8 cellular contexts compared by ENCODE assay signal in the genomic region with DNA sequence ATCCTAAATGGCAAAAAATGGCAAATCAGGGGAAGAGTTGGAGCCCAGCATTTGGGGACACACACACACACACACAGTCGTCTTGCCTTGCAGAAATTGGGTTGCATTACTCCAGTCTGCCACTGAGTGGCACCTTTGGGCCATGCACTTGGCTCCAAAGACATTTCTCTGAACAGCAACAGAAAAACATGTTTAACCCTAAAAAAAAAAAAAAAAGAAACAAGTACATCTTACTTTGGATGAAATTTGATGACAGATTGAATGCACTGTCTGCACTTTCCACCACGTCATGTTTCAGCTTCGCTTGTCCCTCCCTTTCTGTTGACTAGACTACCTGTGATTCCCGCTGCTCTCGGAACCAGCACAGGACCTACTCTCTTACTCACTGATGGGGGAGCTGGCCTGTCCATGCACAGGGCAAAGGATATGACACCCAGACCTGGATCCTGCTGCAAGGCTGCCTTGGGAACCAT.
DNase-seq lines count a peak whose midpoint lies in the region; ATAC-seq and TF ChIP-seq lines count a peak whose summit lies in the region.

No MANE protein-coding gene starts in this region.

- peak overlapping the region; percentile 34; the same call in 1 of the 2 replicates for H2AFZ ChIP-seq in MM.1S (ENCODE audit: low read length)

- TF ChIP-seq CTCF in MM.1S (IDR thresholded peaks at IDR 0.05; ENCODE audit: low read length) = peak; percentile 58
- peak; percentile 78 to 98 (median 91) for TF ChIP-seq CTCF in spleen (IDR thresholded peaks at IDR 0.05 in 8 of 11, conservative IDR thresholded peaks at IDR 0.05 in 3 of 11)

- peak; percentile 79 for DNase-seq in ELF-1 (ENCODE audit: low read depth, low spot score)
- DNase-seq in MM.1S = peak; percentile 72
- peak; percentile 35 for DNase-seq in T-helper 22 cell (ENCODE audit: low read depth)
- DNase-seq in astrocyte of the hippocampus (ENCODE audit: low read depth, low spot score) = peak; percentile 93
- peak; percentile 51 for DNase-seq in iPS DF 4.7 (ENCODE audit: extremely low read depth, low spot score)
- peak; percentile 81 for DNase-seq in spleen

- H3K9me3 ChIP-seq in MM.1S (replicated peaks; ENCODE audit: insufficient read depth, low read length) (no peaks in the 10 kb centered on the region), spleen (peaks cover 0 to 13% (median 6%) of the 10 kb centered on the region in 8 donors)

- H3K9me2 ChIP-seq in MM.1S (replicated peaks; ENCODE audit: insufficient read depth, low read length) = no peaks in the 10 kb centered on the region

- intact Hi-C loops in spleen (cut with DNase I; ENCODE audit: low total_unique reads) = loop anchor here (2.0 kb wide), 1 partner anchor 388 kb away; no protein-coding TSS in a partner anchor

- H3K9ac ChIP-seq in MM.1S (ENCODE audit: low read length) = peak overlapping the region; percentile 65

- ATAC-seq in HG02678 (IDR thresholded peaks at IDR 0.05; ENCODE audit: unreplicated experiment) (no peak), GM18870 (IDR thresholded peaks at IDR 0.05; ENCODE audit: unreplicated experiment) (no peak)

- peak overlapping the region; percentile 41 for H3K4me3 ChIP-seq in MM.1S (ENCODE audit: low read length)
- no peak overlapping the region for H3K4me3 ChIP-seq in spleen

- no peaks in the 10 kb centered on the region for H3K36me3 ChIP-seq in MM.1S (replicated peaks; ENCODE audit: insufficient read depth, low read length)
- no peaks in the 10 kb centered on the region for H3K36me3 ChIP-seq in spleen

- H3K27ac ChIP-seq in MM.1S (ENCODE audit: low read length) (peak overlapping the region; percentile 100), spleen (peak overlapping the region in 2 of 8 donors; percentile 74 to 76)

- no peaks in the 10 kb centered on the region for H3K79me2 ChIP-seq in MM.1S (ENCODE audit: low read length)

- no peak for TF ChIP-seq POLR2A in spleen (IDR thresholded peaks at IDR 0.05)

- peak overlapping the region; percentile 82 for H3K4me2 ChIP-seq in MM.1S (ENCODE audit: low read depth, low read length)

- H3K4me1 ChIP-seq in MM.1S (ENCODE audit: low read length) (peaks cover 71% of the 10 kb centered on the region), spleen (peaks cover 17 to 44% (median 37%) of the 10 kb centered on the region in 6 donors)

- 40 to 50% (median 48%) methylated on average over 5 of the region's 5 CpGs for WGBS in spleen, 5 donors

- no peaks in the 10 kb centered on the region for H4K20me1 ChIP-seq in MM.1S (ENCODE audit: insufficient read depth, low read length)

- H3F3A ChIP-seq in MM.1S (ENCODE audit: insufficient read depth, low read length) = peaks cover 42% of the 10 kb centered on the region

- H3K27me3 ChIP-seq in MM.1S (replicated peaks; ENCODE audit: insufficient read depth, low read length) (no peaks in the 10 kb centered on the region), spleen (replicated peaks in 1 of 7) (no peaks in the 10 kb centered on the region)

Comparison
In these comparisons a context has a peak if more than half of its experiments do, and no peak if none do; other contexts are left out.
1. DNase-seq: peak in every context shown above with its lines; median percentile 93 in astrocyte of the hippocampus; 81 in spleen; 79 in ELF-1; 72 in MM.1S; 51 in iPS DF 4.7; 35 in T-helper 22 cell.